ENCODE assay signal across 32 cellular contexts in the genomic region with DNA sequence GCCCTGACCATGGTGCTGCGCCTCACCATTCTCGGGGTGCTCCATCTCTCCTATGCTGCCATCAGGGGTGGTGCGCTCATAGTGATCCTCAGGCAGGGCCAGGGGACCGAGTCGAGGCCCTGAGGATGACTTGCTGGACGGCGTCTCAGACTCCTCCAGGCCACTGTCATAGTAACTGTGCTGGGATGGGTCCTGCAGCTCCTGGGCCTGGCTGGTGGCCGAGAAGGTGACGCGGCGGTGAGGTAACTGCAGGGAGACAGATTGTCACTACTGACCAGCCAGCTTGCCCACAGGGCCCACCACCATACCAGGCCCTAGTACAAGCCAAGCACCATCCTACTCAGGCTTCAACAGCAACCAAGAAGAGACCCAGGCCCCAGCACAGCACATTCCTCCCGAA. TPM values are rescaled to one million over a fixed set of nuclear protein-coding genes. Genes with fewer than 3 reads are reported as not detected.
"Had no signal": no experiment of that assay in that cellular context is flagged by ENCODE, and none has a peak within 500 bp of the region (broad histone marks: within the 10 kb centered on the region; RNA-seq: fewer than 3 reads in every experiment).

No MANE protein-coding gene starts in this region.

- FAIRE-seq: endothelial cell of umbilical vein had no signal

- H3K27me3 Mint-ChIP-seq: brain had no signal

- H3K4me3 Mint-ChIP-seq: activated CD4-positive, alpha-beta T cell treated with anti-CD3 and anti-CD28 coated beads for 36 hours; activated CD8-positive, alpha-beta memory T cell treated with anti-CD3 and anti-CD28 coated beads, Interleukin-2, amount 10 ng/mL, durations not matched to agents 7 days and 5 days; activated CD8-positive, alpha-beta T cell treated with anti-CD3 and anti-CD28 coated beads, Interleukin-2, amount 10 ng/mL, durations not matched to agents 7 days and 5 days; activated T-cell treated with anti-CD3 and anti-CD28 coated beads, Interleukin-2, amount 50 U/mL, for 72 hours; effector memory CD8-positive, alpha-beta T cell; mesothelial cell of epicardium; naive B cell; stimulated activated memory B cell treated with anti-CD40 and anti-IgM and Interleukin-4, amounts not matched to agents 10 μg/mL and 1 μg/mL and 100 μg/mL, for 72 hours; T-helper 2 cell treated with Interferon-gamma antibody and Interleukin-4, amounts not matched to agents 5 μg/mL and 100 μg/mL, for 36 hours had no signal

- H3K9me3 Mint-ChIP-seq: activated naive CD4-positive, alpha-beta T cell treated with anti-CD3 and anti-CD28 coated beads, Interleukin-2, amount 50 U/mL, for 72 hours; activated T-cell treated with anti-CD3 and anti-CD28 coated beads, Interleukin-2, amount 50 U/mL, for 72 hours; brain; effector memory CD8-positive, alpha-beta T cell; mesothelial cell of epicardium; stimulated activated memory B cell treated with anti-CD40 and anti-IgM and Interleukin-4, amounts not matched to agents 10 μg/mL and 1 μg/mL and 100 μg/mL, for 72 hours; T-helper 2 cell treated with Interferon-gamma antibody and Interleukin-4, amounts not matched to agents 5 μg/mL and 100 μg/mL, for 36 hours had no signal

- DNase-seq: activated CD4-positive, alpha-beta T cell treated with anti-CD3 and anti-CD28 coated beads for 36 hours; activated CD4-positive, CD25-positive, alpha-beta regulatory T cell; activated CD8-positive, alpha-beta memory T cell treated with anti-CD3 and anti-CD28 coated beads, Interleukin-2, amount 10 ng/mL, durations not matched to agents 7 days and 5 days; activated CD8-positive, alpha-beta T cell treated with anti-CD3 and anti-CD28 coated beads, Interleukin-2, amount 10 ng/mL, durations not matched to agents 7 days and 5 days; activated naive CD4-positive, alpha-beta T cell; activated T-cell treated with anti-CD3 and anti-CD28 coated beads for 4 hours; activated T-cell treated with anti-CD3 and anti-CD28 coated beads, Interleukin-2, amount 50 U/mL, for 72 hours; cortex of kidney; effector memory CD8-positive, alpha-beta T cell; foreskin keratinocyte; islet precursor cell; left cardiac atrium; mammary epithelial cell; naive B cell; occipital lobe; stimulated activated CD4-positive, alpha-beta T cell treated with anti-CD3 and anti-CD28 coated beads, Interleukin-1b, Interleukin-23, amount 100 ng/mL, for 48 hours; stimulated activated CD4-positive, alpha-beta T cell treated with anti-CD3 and anti-CD28 coated beads, Interleukin-4, amount 100 ng/mL, for 4 hours; stimulated activated CD8-positive, alpha-beta memory T cell treated with anti-CD3 and anti-CD28 coated beads, Interleukin-4, amount 100 ng/mL, for 48 hours; T-helper 1 cell had no signal

- ATAC-seq: activated CD4-positive, alpha-beta T cell treated with anti-CD3 and anti-CD28 coated beads for 36 hours; activated CD8-positive, alpha-beta memory T cell treated with anti-CD3 and anti-CD28 coated beads, Interleukin-2, amount 10 ng/mL, durations not matched to agents 7 days and 5 days; activated CD8-positive, alpha-beta T cell treated with anti-CD3 and anti-CD28 coated beads, Interleukin-2, amount 10 ng/mL, durations not matched to agents 7 days and 5 days; activated naive CD4-positive, alpha-beta T cell treated with anti-CD3 and anti-CD28 coated beads, Interleukin-2, amount 50 U/mL, for 72 hours; effector memory CD8-positive, alpha-beta T cell; foreskin keratinocyte; left cardiac atrium; stimulated activated memory B cell treated with anti-CD40 and anti-IgM and Interleukin-4, amounts not matched to agents 10 μg/mL and 1 μg/mL and 100 μg/mL, for 72 hours had no signal

- H3K27ac ChIP-seq: adrenal gland, ascending aorta, cardiac muscle cell, foreskin keratinocyte, right atrium auricular region, suprapubic skin, tibial nerve had no signal

- H3K4me2 ChIP-seq: smooth muscle cell had no signal

- H3K4me1 Mint-ChIP-seq: activated CD4-positive, alpha-beta T cell treated with anti-CD3 and anti-CD28 coated beads for 36 hours; activated CD8-positive, alpha-beta memory T cell treated with anti-CD3 and anti-CD28 coated beads, Interleukin-2, amount 10 ng/mL, durations not matched to agents 7 days and 5 days; naive B cell; stimulated activated memory B cell treated with anti-CD40 and anti-IgM and Interleukin-4, amounts not matched to agents 10 μg/mL and 1 μg/mL and 100 μg/mL, for 72 hours had no signal

- H3K27me3 ChIP-seq: adrenal gland, ascending aorta, cardiac muscle cell, right atrium auricular region, suprapubic skin, tibial nerve had no signal

- H3K36me3 ChIP-seq: adrenal gland, ascending aorta, cardiac muscle cell, right atrium auricular region had no signal

- H3K4me3 ChIP-seq: adrenal gland, ascending aorta, cardiac muscle cell, right atrium auricular region, smooth muscle cell, suprapubic skin, tibial nerve had no signal

- H3K4me1 ChIP-seq: adrenal gland, ascending aorta, foreskin keratinocyte had no signal

- H3K27ac Mint-ChIP-seq: activated CD4-positive, alpha-beta T cell treated with anti-CD3 and anti-CD28 coated beads for 36 hours; activated CD8-positive, alpha-beta memory T cell treated with anti-CD3 and anti-CD28 coated beads, Interleukin-2, amount 10 ng/mL, durations not matched to agents 7 days and 5 days; activated CD8-positive, alpha-beta T cell treated with anti-CD3 and anti-CD28 coated beads, Interleukin-2, amount 10 ng/mL, durations not matched to agents 7 days and 5 days; activated naive CD4-positive, alpha-beta T cell treated with anti-CD3 and anti-CD28 coated beads, Interleukin-2, amount 50 U/mL, for 72 hours; activated T-cell treated with anti-CD3 and anti-CD28 coated beads, Interleukin-2, amount 50 U/mL, for 72 hours; effector memory CD8-positive, alpha-beta T cell; mesothelial cell of epicardium; stimulated activated memory B cell treated with anti-CD40 and anti-IgM and Interleukin-4, amounts not matched to agents 10 μg/mL and 1 μg/mL and 100 μg/mL, for 72 hours; T-helper 2 cell treated with Interferon-gamma antibody and Interleukin-4, amounts not matched to agents 5 μg/mL and 100 μg/mL, for 36 hours had no signal

- H3K9me3 ChIP-seq: adrenal gland, ascending aorta, right atrium auricular region, suprapubic skin, tibial nerve had no signal

- H3K36me3 Mint-ChIP-seq: activated CD8-positive, alpha-beta memory T cell treated with anti-CD3 and anti-CD28 coated beads, Interleukin-2, amount 10 ng/mL, durations not matched to agents 7 days and 5 days; activated naive CD4-positive, alpha-beta T cell treated with anti-CD3 and anti-CD28 coated beads, Interleukin-2, amount 50 U/mL, for 72 hours; mesothelial cell of epicardium; naive B cell; stimulated activated memory B cell treated with anti-CD40 and anti-IgM and Interleukin-4, amounts not matched to agents 10 μg/mL and 1 μg/mL and 100 μg/mL, for 72 hours had no signal

RNA-seq across cellular contexts. Expression of a gene that starts 21.0 kb away (rescaled TPM):
- total RNA-seq: activated CD4-positive, alpha-beta T cell treated with anti-CD3 and anti-CD28 coated beads for 36 hours; activated CD8-positive, alpha-beta memory T cell treated with anti-CD3 and anti-CD28 coated beads, Interleukin-2, amount 10 ng/mL, durations not matched to agents 7 days and 5 days; activated CD8-positive, alpha-beta T cell treated with anti-CD3 and anti-CD28 coated beads, Interleukin-2, amount 10 ng/mL, durations not matched to agents 7 days and 5 days had no signal
